ENCODE assay signal across 27 cellular contexts in the genomic region with DNA sequence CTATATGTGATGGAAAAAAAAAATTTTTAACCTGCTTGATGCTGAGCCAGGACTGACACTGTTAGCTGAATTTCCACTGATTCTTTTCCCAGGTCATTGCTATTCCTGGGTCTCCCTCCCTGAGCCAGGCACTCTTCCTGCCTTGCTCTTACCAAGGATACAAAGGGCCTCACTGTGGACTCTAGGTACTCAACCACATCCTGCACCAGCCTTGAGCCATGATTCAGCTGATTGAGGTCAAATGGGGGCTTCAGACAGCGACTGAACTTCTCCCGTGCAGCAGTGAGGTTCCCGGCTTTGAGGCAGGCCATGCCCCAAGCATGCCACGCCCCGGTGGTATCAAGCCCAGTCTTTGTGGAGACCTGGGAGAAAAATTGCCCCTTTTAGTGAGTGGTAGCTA.
"Had no signal": no experiment of that assay in that cellular context is flagged by ENCODE, and none has a peak within 500 bp of the region (broad histone marks: within the 10 kb centered on the region; RNA-seq: fewer than 3 reads in every experiment).

No MANE protein-coding gene starts in this region.

- DNase-seq: activated CD4-positive, alpha-beta memory T cell treated with anti-CD3 and anti-CD28 coated beads, Interleukin-2, amount 10 ng/mL, durations not matched to agents 7 days and 5 days; activated CD4-positive, alpha-beta T cell treated with anti-CD3 and anti-CD28 coated beads for 36 hours; activated CD4-positive, alpha-beta T cell treated with anti-CD3 and anti-CD28 coated beads, Interleukin-2, amount 50 U/mL, for 1 hour; activated CD8-positive, alpha-beta memory T cell treated with anti-CD3 and anti-CD28 coated beads, Interleukin-2, amount 50 U/mL, for 4 hours; activated gamma-delta T cell treated with Interleukin-2 at 50 U/mL for 16 hours; activated naive CD4-positive, alpha-beta T cell treated with anti-CD3 and anti-CD28 coated beads, Interleukin-2, amount 10 ng/mL, durations not matched to agents 7 days and 5 days; activated naive CD8-positive, alpha-beta T cell treated with anti-CD3 and anti-CD28 coated beads for 36 hours; activated T-cell treated with anti-CD3 and anti-CD28 coated beads, Interleukin-2, amount 50 U/mL, for 72 hours; brain microvascular endothelial cell; MG63; MV-4-11; NCI-H1105; NCI-H1436; NCI-H1694 treated with DMSO at 0.1 percent for 48 hours; NCI-H2029 treated with DMSO at 0.1 percent for 48 hours; NCI-H510A treated with DMSO at 0.1 percent for 48 hours; NCI-H69; SIG-M5; T-cell; T-helper 2 cell; T1000 had no signal

- H3K4me2 ChIP-seq: KMS-11 had no signal

- H3K4me3 Mint-ChIP-seq: activated CD4-positive, alpha-beta memory T cell treated with anti-CD3 and anti-CD28 coated beads, Interleukin-2, amount 10 ng/mL, durations not matched to agents 7 days and 5 days; activated CD4-positive, alpha-beta T cell treated with anti-CD3 and anti-CD28 coated beads for 36 hours; activated naive CD4-positive, alpha-beta T cell treated with anti-CD3 and anti-CD28 coated beads, Interleukin-2, amount 10 ng/mL, durations not matched to agents 7 days and 5 days; activated naive CD8-positive, alpha-beta T cell treated with anti-CD3 and anti-CD28 coated beads for 36 hours; activated T-cell treated with anti-CD3 and anti-CD28 coated beads, Interleukin-2, amount 50 U/mL, for 72 hours; T-cell had no signal

- H3K27ac Mint-ChIP-seq: activated CD4-positive, alpha-beta memory T cell treated with anti-CD3 and anti-CD28 coated beads, Interleukin-2, amount 10 ng/mL, durations not matched to agents 7 days and 5 days; activated CD4-positive, alpha-beta T cell treated with anti-CD3 and anti-CD28 coated beads for 36 hours; activated naive CD4-positive, alpha-beta T cell treated with anti-CD3 and anti-CD28 coated beads, Interleukin-2, amount 10 ng/mL, durations not matched to agents 7 days and 5 days; activated naive CD8-positive, alpha-beta T cell treated with anti-CD3 and anti-CD28 coated beads for 36 hours; activated T-cell treated with anti-CD3 and anti-CD28 coated beads, Interleukin-2, amount 50 U/mL, for 72 hours; activated T-helper 2 cell treated with anti-CD3 and anti-CD28 coated beads, Interferon-gamma antibody, Interleukin-2, Interleukin-4, amounts not matched to agents 10 μg/mL and 5 μg/mL and 100 μg/mL, durations not matched to agents 14 hours and 24 hours and 36 hours; T-cell had no signal

- H3K27me3 ChIP-seq: brain microvascular endothelial cell, MG63 had no signal

- H3K9ac ChIP-seq: KMS-11 had no signal

- H3K9me3 Mint-ChIP-seq: activated CD4-positive, alpha-beta memory T cell treated with anti-CD3 and anti-CD28 coated beads, Interleukin-2, amount 10 ng/mL, durations not matched to agents 7 days and 5 days; activated naive CD4-positive, alpha-beta T cell treated with anti-CD3 and anti-CD28 coated beads, Interleukin-2, amount 10 ng/mL, durations not matched to agents 7 days and 5 days; activated naive CD8-positive, alpha-beta T cell treated with anti-CD3 and anti-CD28 coated beads for 36 hours; activated T-cell treated with anti-CD3 and anti-CD28 coated beads, Interleukin-2, amount 50 U/mL, for 72 hours; activated T-helper 2 cell treated with anti-CD3 and anti-CD28 coated beads, Interferon-gamma antibody, Interleukin-2, Interleukin-4, amounts not matched to agents 10 μg/mL and 5 μg/mL and 100 μg/mL, durations not matched to agents 14 hours and 24 hours and 36 hours; T-cell had no signal

- FAIRE-seq: RCC 7860, TTC549 had no signal

- H3K36me3 ChIP-seq: MG63 had no signal

- H3K4me1 Mint-ChIP-seq: activated CD4-positive, alpha-beta memory T cell treated with anti-CD3 and anti-CD28 coated beads, Interleukin-2, amount 10 ng/mL, durations not matched to agents 7 days and 5 days; activated CD4-positive, alpha-beta T cell treated with anti-CD3 and anti-CD28 coated beads for 36 hours; activated naive CD4-positive, alpha-beta T cell treated with anti-CD3 and anti-CD28 coated beads, Interleukin-2, amount 10 ng/mL, durations not matched to agents 7 days and 5 days; activated naive CD8-positive, alpha-beta T cell treated with anti-CD3 and anti-CD28 coated beads for 36 hours; T-cell had no signal

- ATAC-seq: activated CD4-positive, alpha-beta T cell treated with anti-CD3 and anti-CD28 coated beads for 36 hours; activated T-cell treated with anti-CD3 and anti-CD28 coated beads, Interleukin-2, amount 50 U/mL, for 72 hours; T-cell had no signal

- H3K4me3 ChIP-seq: MG63, SK-N-MC had no signal

- H3K9me3 ChIP-seq: MG63 had no signal

- H3K27ac ChIP-seq: brain microvascular endothelial cell, KMS-11, SK-N-MC, VCaP had no signal

- H3K27me3 Mint-ChIP-seq: activated CD4-positive, alpha-beta memory T cell treated with anti-CD3 and anti-CD28 coated beads, Interleukin-2, amount 10 ng/mL, durations not matched to agents 7 days and 5 days; activated CD4-positive, alpha-beta T cell treated with anti-CD3 and anti-CD28 coated beads for 36 hours; activated naive CD4-positive, alpha-beta T cell treated with anti-CD3 and anti-CD28 coated beads, Interleukin-2, amount 10 ng/mL, durations not matched to agents 7 days and 5 days; activated naive CD8-positive, alpha-beta T cell treated with anti-CD3 and anti-CD28 coated beads for 36 hours; T-cell had no signal
